1 cellular context compared by ENCODE assay signal in the genomic region with DNA sequence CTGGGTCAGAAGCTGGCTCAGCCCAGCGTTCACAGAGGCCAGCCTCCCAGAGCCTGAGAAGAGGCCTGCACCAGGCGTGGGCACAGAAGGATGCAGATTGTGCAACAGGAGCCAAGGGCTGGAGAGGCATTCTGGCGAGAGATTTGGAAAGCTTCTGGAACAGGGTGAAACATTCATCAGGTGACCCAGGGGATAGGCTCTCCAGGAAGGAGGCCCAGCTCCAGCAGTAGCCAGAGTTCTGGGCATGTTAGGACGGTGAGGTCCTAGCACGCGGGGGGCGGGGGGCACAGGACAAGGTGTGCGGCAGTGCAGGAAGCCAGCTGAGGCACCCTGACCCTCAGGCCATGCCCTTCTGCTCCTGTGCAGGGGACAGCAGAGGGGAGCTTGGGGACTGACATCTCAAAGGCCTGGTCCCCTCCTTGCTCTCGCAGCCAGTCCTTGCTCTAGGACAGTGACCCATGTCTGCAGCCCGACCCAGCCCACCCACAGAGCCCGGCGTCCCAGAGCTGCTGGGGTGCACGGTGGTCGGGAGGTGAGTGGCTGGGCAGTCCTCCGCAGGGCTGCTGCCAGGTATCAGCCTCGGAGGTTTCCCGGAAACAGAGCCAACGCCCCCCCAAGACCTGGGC.
A peak's percentile ranks its signal among the peaks of the same experiment; 100 is the strongest.
TF ChIP-seq lines count a peak whose summit lies in the region.

No MANE protein-coding gene starts in this region.

TF ChIP-seq in HepG2, 621 proteins besides CTCF, POLR2A, EP300 and RAD21 (continued from another document and continues in another):
- TF ChIP-seq, protein P1, sequence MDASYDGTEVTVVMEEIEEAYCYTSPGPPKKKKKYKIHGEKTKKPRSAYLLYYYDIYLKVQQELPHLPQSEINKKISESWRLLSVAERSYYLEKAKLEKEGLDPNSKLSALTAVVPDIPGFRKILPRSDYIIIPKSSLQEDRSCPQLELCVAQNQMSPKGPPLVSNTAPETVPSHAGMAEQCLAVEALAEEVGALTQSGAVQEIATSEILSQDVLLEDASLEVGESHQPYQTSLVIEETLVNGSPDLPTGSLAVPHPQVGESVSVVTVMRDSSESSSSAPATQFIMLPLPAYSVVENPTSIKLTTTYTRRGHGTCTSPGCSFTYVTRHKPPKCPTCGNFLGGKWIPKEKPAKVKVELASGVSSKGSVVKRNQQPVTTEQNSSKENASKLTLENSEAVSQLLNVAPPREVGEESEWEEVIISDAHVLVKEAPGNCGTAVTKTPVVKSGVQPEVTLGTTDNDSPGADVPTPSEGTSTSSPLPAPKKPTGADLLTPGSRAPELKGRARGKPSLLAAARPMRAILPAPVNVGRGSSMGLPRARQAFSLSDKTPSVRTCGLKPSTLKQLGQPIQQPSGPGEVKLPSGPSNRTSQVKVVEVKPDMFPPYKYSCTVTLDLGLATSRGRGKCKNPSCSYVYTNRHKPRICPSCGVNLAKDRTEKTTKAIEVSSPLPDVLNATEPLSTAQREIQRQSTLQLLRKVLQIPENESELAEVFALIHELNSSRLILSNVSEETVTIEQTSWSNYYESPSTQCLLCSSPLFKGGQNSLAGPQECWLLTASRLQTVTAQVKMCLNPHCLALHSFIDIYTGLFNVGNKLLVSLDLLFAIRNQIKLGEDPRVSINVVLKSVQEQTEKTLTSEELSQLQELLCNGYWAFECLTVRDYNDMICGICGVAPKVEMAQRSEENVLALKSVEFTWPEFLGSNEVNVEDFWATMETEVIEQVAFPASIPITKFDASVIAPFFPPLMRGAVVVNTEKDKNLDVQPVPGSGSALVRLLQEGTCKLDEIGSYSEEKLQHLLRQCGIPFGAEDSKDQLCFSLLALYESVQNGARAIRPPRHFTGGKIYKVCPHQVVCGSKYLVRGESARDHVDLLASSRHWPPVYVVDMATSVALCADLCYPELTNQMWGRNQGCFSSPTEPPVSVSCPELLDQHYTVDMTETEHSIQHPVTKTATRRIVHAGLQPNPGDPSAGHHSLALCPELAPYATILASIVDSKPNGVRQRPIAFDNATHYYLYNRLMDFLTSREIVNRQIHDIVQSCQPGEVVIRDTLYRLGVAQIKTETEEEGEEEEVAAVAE (CRISPR knock-in tag; IDR thresholded peaks at IDR 0.05; ENCODE audit: borderline replicate concordance), result no peak
- TF ChIP-seq HES4 (CRISPR knock-in tag; IDR thresholded peaks at IDR 0.05; ENCODE audit: borderline replicate concordance) (0 out of 2 replicates have a peak, but pooled peaks have one; percentile 53), ZNF446 (CRISPR knock-in tag; IDR thresholded peaks at IDR 0.05) (no peak), NFKB2 (CRISPR knock-in tag; IDR thresholded peaks at IDR 0.05; ENCODE audit: borderline replicate concordance) (no peak), ZSCAN25 (CRISPR knock-in tag; IDR thresholded peaks at IDR 0.05) (no peak), GZF1 (CRISPR knock-in tag; IDR thresholded peaks at IDR 0.05) (no peak), ZNF83 (CRISPR knock-in tag; IDR thresholded peaks at IDR 0.05; ENCODE audit: borderline replicate concordance) (no peak), ZNF251 (CRISPR knock-in tag; IDR thresholded peaks at IDR 0.05) (no peak), ZNF383 (CRISPR knock-in tag; IDR thresholded peaks at IDR 0.05; ENCODE audit: borderline replicate concordance) (no peak), SMAD1 (CRISPR knock-in tag; IDR thresholded peaks at IDR 0.05; ENCODE audit: borderline replicate concordance, low read depth) (0 out of 2 replicates have a peak, but pooled peaks have one; percentile 50), SATB2 (CRISPR knock-in tag; IDR thresholded peaks at IDR 0.05) (no peak), SALL2 (CRISPR knock-in tag; IDR thresholded peaks at IDR 0.05) (no peak), ZNF556 (CRISPR knock-in tag; IDR thresholded peaks at IDR 0.05; ENCODE audit: borderline replicate concordance) (no peak; the same call in 1 of the 2 replicates), KLF9 (CRISPR knock-in tag; IDR thresholded peaks at IDR 0.05; ENCODE audit: low read depth) (no peak), NR2F6 (IDR thresholded peaks at IDR 0.05) (no peak), NR2F6 (CRISPR knock-in tag; IDR thresholded peaks at IDR 0.05) (0 out of 2 replicates have a peak, but pooled peaks have one; percentile 14), NCOA1 (CRISPR knock-in tag; IDR thresholded peaks at IDR 0.05) (no peak), ZNF550 (CRISPR knock-in tag; IDR thresholded peaks at IDR 0.05; ENCODE audit: borderline replicate concordance) (0 out of 2 replicates have a peak, but pooled peaks have one; percentile 37), SAFB2 (CRISPR knock-in tag; IDR thresholded peaks at IDR 0.05; ENCODE audit: borderline replicate concordance, low read depth) (no peak), ZBTB42 (CRISPR knock-in tag; IDR thresholded peaks at IDR 0.05) (no peak), ZNF17 (CRISPR knock-in tag; IDR thresholded peaks at IDR 0.05) (no peak), ZBTB8A (CRISPR knock-in tag; IDR thresholded peaks at IDR 0.05; ENCODE audit: borderline replicate concordance, low read depth) (no peak), ZNF136 (CRISPR knock-in tag; IDR thresholded peaks at IDR 0.05; ENCODE audit: low read depth) (no peak), MAF1 (CRISPR knock-in tag; IDR thresholded peaks at IDR 0.05; ENCODE audit: borderline replicate concordance) (no peak), THAP11 (CRISPR knock-in tag; IDR thresholded peaks at IDR 0.05) (no peak), PCBP2 (optimal IDR thresholded peaks at IDR 0.05; ENCODE audit: low read depth, low read length, poor library complexity, severe bottlenecking) (no peak), ZNF501 (CRISPR knock-in tag; IDR thresholded peaks at IDR 0.05) (peak; percentile 10; the same call in 1 of the 2 replicates), ZNF792 (CRISPR knock-in tag; IDR thresholded peaks at IDR 0.05) (no peak), ZFX (CRISPR knock-in tag; IDR thresholded peaks at IDR 0.05; ENCODE audit: low read depth) (no peak), MAFG (CRISPR knock-in tag; IDR thresholded peaks at IDR 0.05) (no peak), RBM22 (optimal IDR thresholded peaks at IDR 0.05; ENCODE audit: low read length) (no peak), ZNF317 (CRISPR knock-in tag; IDR thresholded peaks at IDR 0.05) (no peak), KMT2B (CRISPR knock-in tag; IDR thresholded peaks at IDR 0.05) (no peak), ZNF510 (CRISPR knock-in tag; IDR thresholded peaks at IDR 0.05; ENCODE audit: low read depth) (no peak), NAIF1 (CRISPR knock-in tag; IDR thresholded peaks at IDR 0.05; ENCODE audit: borderline replicate concordance) (no peak), TEAD2 (CRISPR knock-in tag; IDR thresholded peaks at IDR 0.05) (no peak)
- TF ChIP-seq, protein P2, sequence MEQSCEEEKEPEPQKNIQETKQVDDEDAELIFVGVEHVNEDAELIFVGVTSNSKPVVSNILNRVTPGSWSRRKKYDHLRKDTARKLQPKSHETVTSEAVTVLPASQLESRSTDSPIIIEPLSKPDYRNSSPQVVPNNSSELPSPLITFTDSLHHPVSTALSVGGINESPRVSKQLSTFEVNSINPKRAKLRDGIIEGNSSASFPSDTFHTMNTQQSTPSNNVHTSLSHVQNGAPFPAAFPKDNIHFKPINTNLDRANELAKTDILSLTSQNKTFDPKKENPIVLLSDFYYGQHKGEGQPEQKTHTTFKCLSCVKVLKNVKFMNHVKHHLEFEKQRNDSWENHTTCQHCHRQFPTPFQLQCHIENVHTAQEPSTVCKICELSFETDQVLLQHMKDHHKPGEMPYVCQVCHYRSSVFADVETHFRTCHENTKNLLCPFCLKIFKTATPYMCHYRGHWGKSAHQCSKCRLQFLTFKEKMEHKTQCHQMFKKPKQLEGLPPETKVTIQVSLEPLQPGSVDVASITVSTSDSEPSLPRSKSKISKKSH (CRISPR knock-in tag; IDR thresholded peaks at IDR 0.05; ENCODE audit: borderline replicate concordance), result peak; percentile 36; the same call in 1 of the 2 replicates
- TF ChIP-seq, protein P3, sequence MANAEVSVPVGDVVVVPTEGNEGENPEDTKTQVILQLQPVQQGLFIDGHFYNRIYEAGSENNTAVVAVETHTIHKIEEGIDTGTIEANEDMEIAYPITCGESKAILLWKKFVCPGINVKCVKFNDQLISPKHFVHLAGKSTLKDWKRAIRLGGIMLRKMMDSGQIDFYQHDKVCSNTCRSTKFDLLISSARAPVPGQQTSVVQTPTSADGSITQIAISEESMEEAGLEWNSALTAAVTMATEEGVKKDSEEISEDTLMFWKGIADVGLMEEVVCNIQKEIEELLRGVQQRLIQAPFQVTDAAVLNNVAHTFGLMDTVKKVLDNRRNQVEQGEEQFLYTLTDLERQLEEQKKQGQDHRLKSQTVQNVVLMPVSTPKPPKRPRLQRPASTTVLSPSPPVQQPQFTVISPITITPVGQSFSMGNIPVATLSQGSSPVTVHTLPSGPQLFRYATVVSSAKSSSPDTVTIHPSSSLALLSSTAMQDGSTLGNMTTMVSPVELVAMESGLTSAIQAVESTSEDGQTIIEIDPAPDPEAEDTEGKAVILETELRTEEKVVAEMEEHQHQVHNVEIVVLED (CRISPR knock-in tag; IDR thresholded peaks at IDR 0.05; ENCODE audit: borderline replicate concordance), result no peak
- TF ChIP-seq, protein P4, sequence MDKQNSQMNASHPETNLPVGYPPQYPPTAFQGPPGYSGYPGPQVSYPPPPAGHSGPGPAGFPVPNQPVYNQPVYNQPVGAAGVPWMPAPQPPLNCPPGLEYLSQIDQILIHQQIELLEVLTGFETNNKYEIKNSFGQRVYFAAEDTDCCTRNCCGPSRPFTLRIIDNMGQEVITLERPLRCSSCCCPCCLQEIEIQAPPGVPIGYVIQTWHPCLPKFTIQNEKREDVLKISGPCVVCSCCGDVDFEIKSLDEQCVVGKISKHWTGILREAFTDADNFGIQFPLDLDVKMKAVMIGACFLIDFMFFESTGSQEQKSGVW (CRISPR knock-in tag; IDR thresholded peaks at IDR 0.05; ENCODE audit: borderline replicate concordance), result no peak
- TF ChIP-seq, protein P5, sequence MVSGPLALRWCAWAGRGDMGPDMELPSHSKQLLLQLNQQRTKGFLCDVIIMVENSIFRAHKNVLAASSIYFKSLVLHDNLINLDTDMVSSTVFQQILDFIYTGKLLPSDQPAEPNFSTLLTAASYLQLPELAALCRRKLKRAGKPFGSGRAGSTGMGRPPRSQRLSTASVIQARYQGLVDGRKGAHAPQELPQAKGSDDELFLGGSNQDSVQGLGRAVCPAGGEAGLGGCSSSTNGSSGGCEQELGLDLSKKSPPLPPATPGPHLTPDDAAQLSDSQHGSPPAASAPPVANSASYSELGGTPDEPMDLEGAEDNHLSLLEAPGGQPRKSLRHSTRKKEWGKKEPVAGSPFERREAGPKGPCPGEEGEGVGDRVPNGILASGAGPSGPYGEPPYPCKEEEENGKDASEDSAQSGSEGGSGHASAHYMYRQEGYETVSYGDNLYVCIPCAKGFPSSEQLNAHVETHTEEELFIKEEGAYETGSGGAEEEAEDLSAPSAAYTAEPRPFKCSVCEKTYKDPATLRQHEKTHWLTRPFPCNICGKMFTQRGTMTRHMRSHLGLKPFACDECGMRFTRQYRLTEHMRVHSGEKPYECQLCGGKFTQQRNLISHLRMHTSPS (CRISPR knock-in tag; IDR thresholded peaks at IDR 0.05; ENCODE audit: low read depth), result 0 out of 2 replicates have a peak, but pooled peaks have one; percentile 15
- TF ChIP-seq, protein P6, sequence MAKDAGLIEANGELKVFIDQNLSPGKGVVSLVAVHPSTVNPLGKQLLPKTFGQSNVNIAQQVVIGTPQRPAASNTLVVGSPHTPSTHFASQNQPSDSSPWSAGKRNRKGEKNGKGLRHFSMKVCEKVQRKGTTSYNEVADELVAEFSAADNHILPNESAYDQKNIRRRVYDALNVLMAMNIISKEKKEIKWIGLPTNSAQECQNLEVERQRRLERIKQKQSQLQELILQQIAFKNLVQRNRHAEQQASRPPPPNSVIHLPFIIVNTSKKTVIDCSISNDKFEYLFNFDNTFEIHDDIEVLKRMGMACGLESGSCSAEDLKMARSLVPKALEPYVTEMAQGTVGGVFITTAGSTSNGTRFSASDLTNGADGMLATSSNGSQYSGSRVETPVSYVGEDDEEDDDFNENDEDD (CRISPR knock-in tag; IDR thresholded peaks at IDR 0.05; ENCODE audit: borderline replicate concordance), result no peak
- TF ChIP-seq, protein P7, sequence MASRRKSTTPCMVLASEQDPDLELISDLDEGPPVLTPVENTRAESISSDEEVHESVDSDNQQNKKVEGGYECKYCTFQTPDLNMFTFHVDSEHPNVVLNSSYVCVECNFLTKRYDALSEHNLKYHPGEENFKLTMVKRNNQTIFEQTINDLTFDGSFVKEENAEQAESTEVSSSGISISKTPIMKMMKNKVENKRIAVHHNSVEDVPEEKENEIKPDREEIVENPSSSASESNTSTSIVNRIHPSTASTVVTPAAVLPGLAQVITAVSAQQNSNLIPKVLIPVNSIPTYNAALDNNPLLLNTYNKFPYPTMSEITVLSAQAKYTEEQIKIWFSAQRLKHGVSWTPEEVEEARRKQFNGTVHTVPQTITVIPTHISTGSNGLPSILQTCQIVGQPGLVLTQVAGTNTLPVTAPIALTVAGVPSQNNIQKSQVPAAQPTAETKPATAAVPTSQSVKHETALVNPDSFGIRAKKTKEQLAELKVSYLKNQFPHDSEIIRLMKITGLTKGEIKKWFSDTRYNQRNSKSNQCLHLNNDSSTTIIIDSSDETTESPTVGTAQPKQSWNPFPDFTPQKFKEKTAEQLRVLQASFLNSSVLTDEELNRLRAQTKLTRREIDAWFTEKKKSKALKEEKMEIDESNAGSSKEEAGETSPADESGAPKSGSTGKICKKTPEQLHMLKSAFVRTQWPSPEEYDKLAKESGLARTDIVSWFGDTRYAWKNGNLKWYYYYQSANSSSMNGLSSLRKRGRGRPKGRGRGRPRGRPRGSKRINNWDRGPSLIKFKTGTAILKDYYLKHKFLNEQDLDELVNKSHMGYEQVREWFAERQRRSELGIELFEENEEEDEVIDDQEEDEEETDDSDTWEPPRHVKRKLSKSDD (CRISPR knock-in tag; IDR thresholded peaks at IDR 0.05; ENCODE audit: low read depth), result no peak
- TF ChIP-seq, protein P8, sequence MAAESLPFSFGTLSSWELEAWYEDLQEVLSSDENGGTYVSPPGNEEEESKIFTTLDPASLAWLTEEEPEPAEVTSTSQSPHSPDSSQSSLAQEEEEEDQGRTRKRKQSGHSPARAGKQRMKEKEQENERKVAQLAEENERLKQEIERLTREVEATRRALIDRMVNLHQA (CRISPR knock-in tag; IDR thresholded peaks at IDR 0.05), result no peak
- TF ChIP-seq, protein P9, sequence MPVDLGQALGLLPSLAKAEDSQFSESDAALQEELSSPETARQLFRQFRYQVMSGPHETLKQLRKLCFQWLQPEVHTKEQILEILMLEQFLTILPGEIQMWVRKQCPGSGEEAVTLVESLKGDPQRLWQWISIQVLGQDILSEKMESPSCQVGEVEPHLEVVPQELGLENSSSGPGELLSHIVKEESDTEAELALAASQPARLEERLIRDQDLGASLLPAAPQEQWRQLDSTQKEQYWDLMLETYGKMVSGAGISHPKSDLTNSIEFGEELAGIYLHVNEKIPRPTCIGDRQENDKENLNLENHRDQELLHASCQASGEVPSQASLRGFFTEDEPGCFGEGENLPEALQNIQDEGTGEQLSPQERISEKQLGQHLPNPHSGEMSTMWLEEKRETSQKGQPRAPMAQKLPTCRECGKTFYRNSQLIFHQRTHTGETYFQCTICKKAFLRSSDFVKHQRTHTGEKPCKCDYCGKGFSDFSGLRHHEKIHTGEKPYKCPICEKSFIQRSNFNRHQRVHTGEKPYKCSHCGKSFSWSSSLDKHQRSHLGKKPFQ (CRISPR knock-in tag; IDR thresholded peaks at IDR 0.05; ENCODE audit: insufficient replicate concordance), result no peak
